11 cellular contexts compared by ENCODE assay signal in genomic region chr22:23237841-23238240, GRCh38. TPM values are rescaled to one million over a fixed set of nuclear protein-coding genes. Genes with fewer than 3 reads are reported as not detected.
DNase-seq lines count a peak whose midpoint lies in the region; ATAC-seq and TF ChIP-seq lines count a peak whose summit lies in the region.
"Had no signal": no experiment of that assay in that cellular context is flagged by ENCODE, and none has a peak within 500 bp of the region (broad histone marks: within the 10 kb centered on the region; RNA-seq: fewer than 3 reads in every experiment).

No MANE protein-coding gene starts in this region.

- peaks cover 53% of the 10 kb centered on the region for H3K4me1 ChIP-seq in HUES48 (ENCODE audit: control insufficient read depth, insufficient read depth, low read length)

- H3K9ac ChIP-seq in HUES48 (ENCODE audit: low read depth, low read length): no peak overlapping the region

- peak overlapping the region; percentile 44 for H3K27ac ChIP-seq in HUES48 (ENCODE audit: low read depth, low read length)
- peak overlapping the region; percentile 15 for H3K27ac ChIP-seq in brain microvascular endothelial cell
- H3K27ac ChIP-seq: HL-60 had no signal

- peak; percentile 45 for ATAC-seq in T-helper 17 cell
- ATAC-seq in sciatic nerve: no peak
- no peak for ATAC-seq in HG02973 (IDR thresholded peaks at IDR 0.05; ENCODE audit: unreplicated experiment)
- no peak for ATAC-seq in GM19023 (IDR thresholded peaks at IDR 0.05; ENCODE audit: unreplicated experiment)

- no peaks in the 10 kb centered on the region for H3K27me3 ChIP-seq in HUES48 (ENCODE audit: control insufficient read depth, insufficient read depth, low read length)
- H3K27me3 ChIP-seq in brain microvascular endothelial cell (replicated peaks): peaks cover 3% of the 10 kb centered on the region

- H3K27me3 Mint-ChIP-seq in T-helper 17 cell: no peaks in the 10 kb centered on the region
- H3K27me3 Mint-ChIP-seq: type B pancreatic cell had no signal

- H3K9me3 ChIP-seq in HUES48 (ENCODE audit: control insufficient read depth, insufficient read depth, low read length) (no peaks in the 10 kb centered on the region), T-helper 17 cell (ENCODE audit: control insufficient read depth, low read length, poor library complexity, severe bottlenecking) (no peaks in the 10 kb centered on the region)

- peak overlapping the region; percentile 100 for H3K27ac Mint-ChIP-seq in T-helper 17 cell
- H3K27ac Mint-ChIP-seq: activated T-helper 2 cell treated with anti-CD3 and anti-CD28 coated beads, Interferon-gamma antibody, Interleukin-2, Interleukin-4, amounts not matched to agents 10 μg/mL and 5 μg/mL and 100 μg/mL, durations not matched to agents 14 hours and 24 hours and 36 hours; type B pancreatic cell had no signal

- no peak overlapping the region for H3K4me3 ChIP-seq in HUES48 (ENCODE audit: low read depth, low read length)
- no peak overlapping the region for H3K4me3 ChIP-seq in brain microvascular endothelial cell (ENCODE audit: low read depth, low read length)

- DNase-seq in T-helper 17 cell: no peak
- no peak for DNase-seq in brain microvascular endothelial cell
- peak; percentile 57 for DNase-seq in stimulated activated CD4-positive, alpha-beta T cell treated with anti-CD3 and anti-CD28 coated beads, Interleukin-2, amount 100 ng/mL, for 24 hours
- DNase-seq in sciatic nerve (ENCODE audit: low spot score): no peak
- DNase-seq: MV-4-11 had no signal

- no peaks in the 10 kb centered on the region for H3K36me3 ChIP-seq in HUES48 (ENCODE audit: control insufficient read depth, insufficient read depth, low read length)
- peaks cover 3% of the 10 kb centered on the region for H3K36me3 ChIP-seq in brain microvascular endothelial cell (replicated peaks)

- peak overlapping the region; percentile 53 for H3K4me3 Mint-ChIP-seq in T-helper 17 cell
- H3K4me3 Mint-ChIP-seq: type B pancreatic cell had no signal

- TF ChIP-seq CTCF in brain microvascular endothelial cell (IDR thresholded peaks at IDR 0.05; ENCODE audit: low read depth, low read length, missing control alignments): no peak

- no peaks in the 10 kb centered on the region for H3K36me3 Mint-ChIP-seq in T-helper 17 cell (ENCODE audit: low read depth)

- in situ Hi-C loops in brain microvascular endothelial cell (cut with HindIII; ENCODE audit: low pct_ligation_motif_present, low sequenced_read_pairs): no loop called here

- intact Hi-C loops in sciatic nerve (cut with DNase I): no loop called here

- H3K4me1 Mint-ChIP-seq in T-helper 17 cell: peaks cover 62% of the 10 kb centered on the region

RNA-seq across cellular contexts. Expression of gene BCR, which starts 57.5 kb away (rescaled TPM):
- total RNA-seq in T-helper 17 cell: 10 to 100 TPM; 91.8 to 93.2 TPM
- 101 TPM for total RNA-seq in sciatic nerve

Comparison
In these comparisons a context has a peak if more than half of its experiments do, and no peak if none do; other contexts are left out.
1. DNase-seq: peak in stimulated activated CD4-positive, alpha-beta T cell treated with anti-CD3 and anti-CD28 coated beads, Interleukin-2, amount 100 ng/mL, for 24 hours (2 of 2); none in T-helper 17 cell (0 of 3), brain microvascular endothelial cell (single experiment) and sciatic nerve (single experiment).